ENCODE assay signal across 13 cellular contexts in genomic region chr3:536417-536813, GRCh38.
DNase-seq lines count a peak whose midpoint lies in the region; ATAC-seq and TF ChIP-seq lines count a peak whose summit lies in the region.
"Had no signal": no experiment of that assay in that cellular context is flagged by ENCODE, and none has a peak within 500 bp of the region (broad histone marks: within the 10 kb centered on the region; RNA-seq: fewer than 3 reads in every experiment).

No MANE protein-coding gene starts in this region.

- H3K23ac ChIP-seq in mesenchymal stem cell (ENCODE audit: low read length in 2 of 2), result no peak overlapping the region

- intact Hi-C loops in thyroid gland (cut with DNase I), result no loop called here

- H3K4me2 ChIP-seq in mesenchymal stem cell (ENCODE audit: low read length, poor library complexity, severe bottlenecking), result no peak overlapping the region

- no peak overlapping the region for H2AK5ac ChIP-seq in mesenchymal stem cell (ENCODE audit: low read length, severe bottlenecking)

- H3K4ac ChIP-seq in mesenchymal stem cell (ENCODE audit: low read depth in 1 of 2, low read length in 2 of 2), result no peak overlapping the region

- WGBS in mesenchymal stem cell, result 83% methylated on average over 3 of the region's 6 CpGs
- 49 to 71% methylated on average over 6 of the region's 6 CpGs for WGBS in thyroid gland, 2 donors

- H3K9me3 Mint-ChIP-seq in chondrocyte (ENCODE audit: low read depth), result peaks cover 24% of the 10 kb centered on the region

- no peaks in the 10 kb centered on the region for H3K27me3 ChIP-seq in mesenchymal stem cell (ENCODE audit: control insufficient read depth in 1 of 2, insufficient read depth in 1 of 2, low read length in 2 of 2)
- no peaks in the 10 kb centered on the region for H3K27me3 ChIP-seq in thyroid gland
- H3K27me3 ChIP-seq: adrenal gland, SJSA1 had no signal

- peak; percentile 43 for ATAC-seq in HG02943 (IDR thresholded peaks at IDR 0.05; ENCODE audit: low read depth, unreplicated experiment)
- ATAC-seq in GM18909 (IDR thresholded peaks at IDR 0.05; ENCODE audit: poor library complexity, unreplicated experiment), result no peak
- ATAC-seq: HepG2 had no signal

- H3K4me1 Mint-ChIP-seq in chondrocyte (ENCODE audit: low read depth), result no peaks in the 10 kb centered on the region

- H3K4me3 ChIP-seq in mesenchymal stem cell (ENCODE audit: insufficient read depth in 1 of 2, low read depth in 1 of 2, low read length in 2 of 2), result peak overlapping the region in 1 of 2 experiments; percentile 68
- H3K4me3 ChIP-seq in thyroid gland (replicated peaks in 1 of 3), result peak overlapping the region in 2 of 3 donors; percentile 21 to 31
- H3K4me3 ChIP-seq: SJSA1 had no signal

- H3K27ac Mint-ChIP-seq in chondrocyte (ENCODE audit: unreplicated experiment), result no peak overlapping the region
- H3K27ac Mint-ChIP-seq: activated CD4-positive, alpha-beta memory T cell treated with anti-CD3 and anti-CD28 coated beads for 36 hours had no signal

- H2BK5ac ChIP-seq in mesenchymal stem cell (ENCODE audit: low read depth, low read length, poor library complexity, severe bottlenecking), result no peak overlapping the region

- no peak for TF ChIP-seq POLR2A in thyroid gland (IDR thresholded peaks at IDR 0.05)

- H3K4me1 ChIP-seq in mesenchymal stem cell (ENCODE audit: control insufficient read depth, insufficient read depth, low read depth, low read length) (peaks cover 2% of the 10 kb centered on the region), thyroid gland (no peaks in the 10 kb centered on the region)
- H3K4me1 ChIP-seq: adrenal gland, SJSA1 had no signal

- no peaks in the 10 kb centered on the region for H3K36me3 ChIP-seq in mesenchymal stem cell (ENCODE audit: control insufficient read depth in 1 of 2, insufficient read depth in 2 of 2, low read depth in 1 of 2, low read length in 2 of 2)
- H3K36me3 ChIP-seq in thyroid gland, result no peaks in the 10 kb centered on the region
- H3K36me3 ChIP-seq: adrenal gland, SJSA1 had no signal

- TF ChIP-seq CTCF in chondrocyte (IDR thresholded peaks at IDR 0.05), result no peak
- TF ChIP-seq CTCF in thyroid gland (IDR thresholded peaks at IDR 0.05), result no peak
- TF ChIP-seq CTCF in GM20000 (IDR thresholded peaks at IDR 0.05; ENCODE audit: extremely low read depth, missing control alignments), result no peak

- H2BK120ac ChIP-seq in mesenchymal stem cell (ENCODE audit: low read depth, low read length), result no peak overlapping the region

- H3K18ac ChIP-seq in mesenchymal stem cell (ENCODE audit: low read depth in 1 of 2, low read length in 2 of 2), result no peak overlapping the region

- H2BK15ac ChIP-seq in mesenchymal stem cell (ENCODE audit: low read depth, poor library complexity, severe bottlenecking), result no peak overlapping the region

- H2BK12ac ChIP-seq in mesenchymal stem cell (ENCODE audit: low read length in 2 of 2), result no peak overlapping the region

- H3K9ac ChIP-seq in mesenchymal stem cell (ENCODE audit: low read length), result peak overlapping the region; percentile 80

- H2AFZ ChIP-seq in mesenchymal stem cell (ENCODE audit: low read depth, low read length), result no peak overlapping the region

- H3K27me3 Mint-ChIP-seq in chondrocyte (ENCODE audit: low read depth), result peaks cover 2% of the 10 kb centered on the region
- H3K27me3 Mint-ChIP-seq: activated CD4-positive, alpha-beta memory T cell treated with anti-CD3 and anti-CD28 coated beads for 36 hours had no signal

- DNase-seq in chondrocyte (ENCODE audit: low spot score), result no peak
- DNase-seq in mesenchymal stem cell, result no peak
- DNase-seq in thyroid gland, result no peak
- DNase-seq in GM20000 (ENCODE audit: low spot score), result no peak
- no peak for DNase-seq in NCI-H524 treated with DMSO at 0.1 percent for 48 hours (lab: John Stamatoyannopoulos, UW)
- DNase-seq: activated CD4-positive, alpha-beta memory T cell treated with anti-CD3 and anti-CD28 coated beads for 36 hours; DND-41; midbrain had no signal

- H3K79me1 ChIP-seq in mesenchymal stem cell (replicated peaks; ENCODE audit: low read length, poor library complexity, severe bottlenecking), result no peaks in the 10 kb centered on the region

- H3K36me3 Mint-ChIP-seq in chondrocyte (ENCODE audit: low read depth), result no peaks in the 10 kb centered on the region
- H3K36me3 Mint-ChIP-seq: activated CD4-positive, alpha-beta memory T cell treated with anti-CD3 and anti-CD28 coated beads for 36 hours had no signal

- no peak overlapping the region for H3K14ac ChIP-seq in mesenchymal stem cell (ENCODE audit: low read length in 2 of 2)

- no peak overlapping the region for H4K8ac ChIP-seq in mesenchymal stem cell (ENCODE audit: low read length)

- no peak overlapping the region for H4K91ac ChIP-seq in mesenchymal stem cell (ENCODE audit: low read length)

- H3K9me3 ChIP-seq in mesenchymal stem cell (ENCODE audit: control insufficient read depth, low read length) (peaks cover 6% of the 10 kb centered on the region), thyroid gland (no peaks in the 10 kb centered on the region)
- H3K9me3 ChIP-seq: adrenal gland, SJSA1 had no signal

- H3K4me3 Mint-ChIP-seq in chondrocyte (ENCODE audit: unreplicated experiment), result peak overlapping the region; percentile 43
- H3K4me3 Mint-ChIP-seq: activated CD4-positive, alpha-beta memory T cell treated with anti-CD3 and anti-CD28 coated beads for 36 hours had no signal

- H3K27ac ChIP-seq in mesenchymal stem cell (ENCODE audit: low read length, poor library complexity, severe bottlenecking), result no peak overlapping the region
- H3K27ac ChIP-seq in thyroid gland, result no peak overlapping the region
- H3K27ac ChIP-seq: adrenal gland, SJSA1 had no signal
